In genomic region chr4:84938316-84938715, GRCh38 we compare ENCODE assay signal across 12 cellular contexts. TPM values are rescaled to one million over a fixed set of nuclear protein-coding genes. Genes with fewer than 3 reads are reported as not detected.
DNase-seq lines count a peak whose midpoint lies in the region; ATAC-seq, FAIRE-seq and TF ChIP-seq lines count a peak whose summit lies in the region.
"Had no signal": no experiment of that assay in that cellular context is flagged by ENCODE, and none has a peak within 500 bp of the region (broad histone marks: within the 10 kb centered on the region; RNA-seq: fewer than 3 reads in every experiment).

No MANE protein-coding gene starts in this region.

- peaks cover 0 to 14% of the 10 kb centered on the region in 2 donors for H3K27me3 Mint-ChIP-seq in stimulated activated naive B cell treated with anti-CD40 and anti-IgM and Interleukin-4, amounts not matched to agents 10 μg/mL and 1 μg/mL and 100 μg/mL, for 72 hours

- no peak for TF ChIP-seq POLR2A in body of pancreas (IDR thresholded peaks at IDR 0.05)

- intact Hi-C loops in body of pancreas (cut with DNase I) (no loop called here), sciatic nerve (cut with DNase I) (no loop called here)

- TF ChIP-seq CTCF in body of pancreas (IDR thresholded peaks at IDR 0.05): no peak

- CTCF ChIA-PET in HEK293T (lab: Yijun Ruan, JAX): no interaction called here

- FAIRE-seq in G401.6 (lab: Jason Lieb, UNC): peak; percentile 42
- FAIRE-seq: GM18507 had no signal

- H3K27ac ChIP-seq in body of pancreas: peak overlapping the region in 2 of 4 donors; percentile 6 to 58
- H3K27ac ChIP-seq: colonic mucosa had no signal

- ATAC-seq in body of pancreas (peak; percentile 53), sciatic nerve (peak; percentile 56)
- ATAC-seq in stimulated activated naive B cell treated with anti-CD40 and anti-IgM and Interleukin-4, amounts not matched to agents 10 μg/mL and 1 μg/mL and 100 μg/mL, for 72 hours (replicated peaks): no peak

- no peaks in the 10 kb centered on the region for H3K36me3 Mint-ChIP-seq in stimulated activated naive B cell treated with anti-CD40 and anti-IgM and Interleukin-4, amounts not matched to agents 10 μg/mL and 1 μg/mL and 100 μg/mL, for 72 hours

- H3K9me3 Mint-ChIP-seq in stimulated activated naive B cell treated with anti-CD40 and anti-IgM and Interleukin-4, amounts not matched to agents 10 μg/mL and 1 μg/mL and 100 μg/mL, for 72 hours: peaks cover 8 to 10% of the 10 kb centered on the region in 2 donors

- no peak overlapping the region for H3K4me3 Mint-ChIP-seq in stimulated activated naive B cell treated with anti-CD40 and anti-IgM and Interleukin-4, amounts not matched to agents 10 μg/mL and 1 μg/mL and 100 μg/mL, for 72 hours
- H3K4me3 Mint-ChIP-seq: T-helper 2 cell treated with Interferon-gamma antibody and Interleukin-4, amounts not matched to agents 5 μg/mL and 100 μg/mL, for 36 hours had no signal

- no peak overlapping the region for H3K4me3 ChIP-seq in body of pancreas
- H3K4me3 ChIP-seq: colonic mucosa had no signal

- H3K4me1 ChIP-seq in body of pancreas: peaks cover 13% of the 10 kb centered on the region
- H3K4me1 ChIP-seq: colonic mucosa had no signal

- H3K27me3 ChIP-seq in body of pancreas: no peaks in the 10 kb centered on the region
- H3K27me3 ChIP-seq: colonic mucosa had no signal

- H3K9me3 ChIP-seq in body of pancreas: peaks cover 0 to 9% (median 0%) of the 10 kb centered on the region in 3 donors
- H3K9me3 ChIP-seq: colonic mucosa had no signal

- no peaks in the 10 kb centered on the region for H3K4me1 Mint-ChIP-seq in stimulated activated naive B cell treated with anti-CD40 and anti-IgM and Interleukin-4, amounts not matched to agents 10 μg/mL and 1 μg/mL and 100 μg/mL, for 72 hours

- POLR2A ChIA-PET in HEK293T (lab: Yijun Ruan, JAX): interaction anchor here (0.8 kb wide), 1 partner anchor 28 kb away, joined by 3 read pairs; the partner anchor contains the start of gene WDFY3

- WGBS in body of pancreas, 2 donors: 42 to 65% methylated on average over 2 of the region's 2 CpGs

- H3K36me3 ChIP-seq in body of pancreas (replicated peaks in 1 of 2; ENCODE audit: insufficient read depth in 1 of 2, low read depth in 2 of 2): no peaks in the 10 kb centered on the region
- H3K36me3 ChIP-seq: colonic mucosa had no signal

- DNase-seq in body of pancreas (no peak), glomerular endothelial cell (ENCODE audit: extremely low read depth, low read depth, low spot score) (peak; percentile 69), sciatic nerve (ENCODE audit: low spot score) (no peak), middle frontal gyrus (ENCODE audit: extremely low spot score, low spot score) (no peak), HEK293T (ENCODE audit: extremely low spot score) (no peak), NCI-H446 treated with DMSO at 0.1 percent for 48 hours (lab: John Stamatoyannopoulos, UW) (no peak)
- DNase-seq in stimulated activated naive B cell treated with anti-CD40 and anti-IgM and Interleukin-4, amounts not matched to agents 10 μg/mL and 1 μg/mL and 100 μg/mL, for 72 hours: no peak
- DNase-seq: Calu3, colonic mucosa had no signal

- no peak overlapping the region for H3K27ac Mint-ChIP-seq in stimulated activated naive B cell treated with anti-CD40 and anti-IgM and Interleukin-4, amounts not matched to agents 10 μg/mL and 1 μg/mL and 100 μg/mL, for 72 hours
- H3K27ac Mint-ChIP-seq: T-helper 2 cell treated with Interferon-gamma antibody and Interleukin-4, amounts not matched to agents 5 μg/mL and 100 μg/mL, for 36 hours had no signal

TF ChIP-seq in HEK293T, 16 proteins besides CTCF, POLR2A, EP300 and RAD21:
- no peak for TF ChIP-seq FOXM1 (IDR thresholded peaks at IDR 0.05; ENCODE audit: borderline replicate concordance)
- TF ChIP-seq ARNT (IDR thresholded peaks at IDR 0.05): no peak
- TF ChIP-seq FOXK2 (IDR thresholded peaks at IDR 0.05): no peak
- no peak for TF ChIP-seq ZNF384 (IDR thresholded peaks at IDR 0.05)
- TF ChIP-seq SP1 (IDR thresholded peaks at IDR 0.05): no peak
- TF ChIP-seq ELF4 (IDR thresholded peaks at IDR 0.05): no peak
- TF ChIP-seq NFRKB (IDR thresholded peaks at IDR 0.05): no peak
TF ChIP-seq in HEK293T: peak in this region for 0.

RNA-seq across cellular contexts. Expression of gene WDFY3, which starts 28.2 kb away (rescaled TPM):
- 10 to 100 TPM; 36.1 to 55.0 TPM for total RNA-seq in body of pancreas
- 85.3 and 104 TPM in 2 replicates for total RNA-seq in glomerular endothelial cell
- 139 TPM for total RNA-seq in sciatic nerve

Comparison
In these comparisons a context has a peak if more than half of its experiments do, and no peak if none do; other contexts are left out.
1. ATAC-seq: peak in body of pancreas (single experiment) and sciatic nerve (single experiment); none in stimulated activated naive B cell treated with anti-CD40 and anti-IgM and Interleukin-4, amounts not matched to agents 10 μg/mL and 1 μg/mL and 100 μg/mL, for 72 hours (0 of 2).